Comparison of ENCODE assay signal across 25 cellular contexts in genomic region chr3:186935133-186935532, GRCh38.
"Had no signal": no experiment of that assay in that cellular context is flagged by ENCODE, and none has a peak within 500 bp of the region (broad histone marks: within the 10 kb centered on the region; RNA-seq: fewer than 3 reads in every experiment).

No MANE protein-coding gene starts in this region.

- H3K27ac ChIP-seq: foreskin keratinocyte, hepatocyte, left lung, stomach, suprapubic skin, transverse colon had no signal

- H3K27me3 ChIP-seq: foreskin keratinocyte, hepatocyte, left lung, stomach, suprapubic skin, transverse colon had no signal

- FAIRE-seq: bronchial epithelial cell, endometrium, small intestine, urothelium cell line had no signal

- DNase-seq: activated CD4-positive, alpha-beta T cell treated with anti-CD3 and anti-CD28 coated beads, Interleukin-2, amount 10 ng/mL, durations not matched to agents 7 days and 5 days; activated CD8-positive, alpha-beta T cell treated with anti-CD3 and anti-CD28 coated beads for 36 hours; activated naive CD4-positive, alpha-beta T cell; activated naive CD8-positive, alpha-beta T cell treated with anti-CD3 and anti-CD28 coated beads, Interleukin-2, amount 10 ng/mL, durations not matched to agents 7 days and 5 days; activated T-cell treated with anti-CD3 and anti-CD28 coated beads, Interleukin-2, amount 50 U/mL, for 1 hour; amygdala; erythroblast; foreskin keratinocyte; kidney glomerular epithelial cell; left lung; midbrain; occipital lobe; small intestine; stimulated activated CD4-positive, alpha-beta T cell treated with anti-CD3 and anti-CD28 coated beads, Interleukin-2, amount 100 ng/mL, for 24 hours; stomach; transverse colon had no signal

- H3K27ac Mint-ChIP-seq: activated CD4-positive, alpha-beta T cell treated with anti-CD3 and anti-CD28 coated beads, Interleukin-2, amount 10 ng/mL, durations not matched to agents 7 days and 5 days; activated naive CD8-positive, alpha-beta T cell treated with anti-CD3 and anti-CD28 coated beads, Interleukin-2, amount 10 ng/mL, durations not matched to agents 7 days and 5 days; activated T-helper 17 cell treated with anti-CD3 and anti-CD28 coated beads, Interleukin-2, amount 50 U/mL, for 72 hours; stimulated activated memory B cell treated with anti-CD40 and anti-IgM and Interleukin-4, amounts not matched to agents 10 μg/mL and 1 μg/mL and 100 μg/mL, for 72 hours had no signal

- H3K4me3 Mint-ChIP-seq: activated CD4-positive, alpha-beta T cell treated with anti-CD3 and anti-CD28 coated beads, Interleukin-2, amount 10 ng/mL, durations not matched to agents 7 days and 5 days; activated CD8-positive, alpha-beta T cell treated with anti-CD3 and anti-CD28 coated beads for 36 hours; activated naive CD8-positive, alpha-beta T cell treated with anti-CD3 and anti-CD28 coated beads, Interleukin-2, amount 10 ng/mL, durations not matched to agents 7 days and 5 days; activated T-helper 17 cell treated with anti-CD3 and anti-CD28 coated beads, Interleukin-2, amount 50 U/mL, for 72 hours; stimulated activated memory B cell treated with anti-CD40 and anti-IgM and Interleukin-4, amounts not matched to agents 10 μg/mL and 1 μg/mL and 100 μg/mL, for 72 hours had no signal

- H3K9me3 Mint-ChIP-seq: activated CD8-positive, alpha-beta T cell treated with anti-CD3 and anti-CD28 coated beads for 36 hours; activated T-helper 17 cell treated with anti-CD3 and anti-CD28 coated beads, Interleukin-2, amount 50 U/mL, for 72 hours; stimulated activated memory B cell treated with anti-CD40 and anti-IgM and Interleukin-4, amounts not matched to agents 10 μg/mL and 1 μg/mL and 100 μg/mL, for 72 hours had no signal

- H3K9me3 ChIP-seq: left lung, stomach, suprapubic skin, transverse colon had no signal

- H3K36me3 ChIP-seq: suprapubic skin, transverse colon had no signal

- H2AFZ ChIP-seq: hepatocyte had no signal

- H3K27me3 Mint-ChIP-seq: activated CD4-positive, alpha-beta T cell treated with anti-CD3 and anti-CD28 coated beads, Interleukin-2, amount 10 ng/mL, durations not matched to agents 7 days and 5 days; activated CD8-positive, alpha-beta T cell treated with anti-CD3 and anti-CD28 coated beads for 36 hours; activated naive CD8-positive, alpha-beta T cell treated with anti-CD3 and anti-CD28 coated beads, Interleukin-2, amount 10 ng/mL, durations not matched to agents 7 days and 5 days; activated T-helper 17 cell treated with anti-CD3 and anti-CD28 coated beads, Interleukin-2, amount 50 U/mL, for 72 hours; stimulated activated memory B cell treated with anti-CD40 and anti-IgM and Interleukin-4, amounts not matched to agents 10 μg/mL and 1 μg/mL and 100 μg/mL, for 72 hours had no signal

- ATAC-seq: activated CD4-positive, CD25-positive, alpha-beta regulatory T cell treated with anti-CD3 and anti-CD28 coated beads, Interleukin-2, amount 50 U/mL, for 24 hours; activated CD8-positive, alpha-beta T cell treated with anti-CD3 and anti-CD28 coated beads for 36 hours; activated T-helper 17 cell treated with anti-CD3 and anti-CD28 coated beads, Interleukin-2, amount 50 U/mL, for 72 hours; foreskin keratinocyte; left lung; sciatic nerve; stimulated activated memory B cell treated with anti-CD40 and anti-IgM and Interleukin-4, amounts not matched to agents 10 μg/mL and 1 μg/mL and 100 μg/mL, for 72 hours had no signal

- H3K4me3 ChIP-seq: hepatocyte, left lung, stomach, suprapubic skin, transverse colon had no signal

- H3K4me2 ChIP-seq: hepatocyte had no signal
